ENCODE assay signal across 15 cellular contexts in genomic region chr7:97034213-97034852, GRCh38. TPM values are rescaled to one million over a fixed set of nuclear protein-coding genes. Genes with fewer than 3 reads are reported as not detected.
"Had no signal": no experiment of that assay in that cellular context is flagged by ENCODE, and none has a peak within 500 bp of the region (broad histone marks: within the 10 kb centered on the region; RNA-seq: fewer than 3 reads in every experiment).

No MANE protein-coding gene starts in this region.

RNA-seq across cellular contexts. Expression of gene DLX5, which starts 9.7 kb away (rescaled TPM):
- total RNA-seq: activated B cell treated with CpG ODN at 0.5 μM for 24 hours; activated CD4-positive, alpha-beta memory T cell treated with anti-CD3 and anti-CD28 coated beads for 36 hours; activated CD4-positive, alpha-beta memory T cell treated with anti-CD3 and anti-CD28 coated beads, Interleukin-2, amount 10 ng/mL, durations not matched to agents 7 days and 5 days; activated CD4-positive, alpha-beta T cell treated with anti-CD3 and anti-CD28 coated beads for 36 hours; activated CD4-positive, alpha-beta T cell treated with anti-CD3 and anti-CD28 coated beads, Interleukin-2, amount 10 ng/mL, durations not matched to agents 24 days and 14 days; activated CD4-positive, alpha-beta T cell treated with anti-CD3 and anti-CD28 coated beads, Interleukin-2, amount 10 ng/mL, durations not matched to agents 7 days and 5 days; activated CD8-positive, alpha-beta memory T cell treated with anti-CD3 and anti-CD28 coated beads for 36 hours; activated CD8-positive, alpha-beta memory T cell treated with anti-CD3 and anti-CD28 coated beads, Interleukin-2, amount 10 ng/mL, durations not matched to agents 7 days and 5 days; activated CD8-positive, alpha-beta T cell treated with anti-CD3 and anti-CD28 coated beads for 36 hours; activated CD8-positive, alpha-beta T cell treated with anti-CD3 and anti-CD28 coated beads, Interleukin-2, amount 10 ng/mL, durations not matched to agents 7 days and 5 days; T-cell; T-helper 1 cell treated with Interleukin-12 subunit alpha and Interleukin-12 subunit beta and Interleukin-4 antibody, amounts not matched to agents 30 ng/mL and 1 ng/mL, for 36 hours; T-helper 17 cell; T-helper 2 cell treated with Interferon-gamma antibody and Interleukin-4, amounts not matched to agents 100 ng/mL and 5 ng/mL, for 36 hours; WTC11 had no signal

RNA-seq across cellular contexts. Expression of gene DLX6, which starts 29.0 kb away (rescaled TPM):
- total RNA-seq: activated B cell treated with CpG ODN at 0.5 μM for 24 hours; activated CD4-positive, alpha-beta memory T cell treated with anti-CD3 and anti-CD28 coated beads for 36 hours; activated CD4-positive, alpha-beta memory T cell treated with anti-CD3 and anti-CD28 coated beads, Interleukin-2, amount 10 ng/mL, durations not matched to agents 7 days and 5 days; activated CD4-positive, alpha-beta T cell treated with anti-CD3 and anti-CD28 coated beads for 36 hours; activated CD4-positive, alpha-beta T cell treated with anti-CD3 and anti-CD28 coated beads, Interleukin-2, amount 10 ng/mL, durations not matched to agents 24 days and 14 days; activated CD4-positive, alpha-beta T cell treated with anti-CD3 and anti-CD28 coated beads, Interleukin-2, amount 10 ng/mL, durations not matched to agents 7 days and 5 days; activated CD8-positive, alpha-beta memory T cell treated with anti-CD3 and anti-CD28 coated beads for 36 hours; activated CD8-positive, alpha-beta memory T cell treated with anti-CD3 and anti-CD28 coated beads, Interleukin-2, amount 10 ng/mL, durations not matched to agents 7 days and 5 days; activated CD8-positive, alpha-beta T cell treated with anti-CD3 and anti-CD28 coated beads for 36 hours; activated CD8-positive, alpha-beta T cell treated with anti-CD3 and anti-CD28 coated beads, Interleukin-2, amount 10 ng/mL, durations not matched to agents 7 days and 5 days; T-cell; T-helper 1 cell treated with Interleukin-12 subunit alpha and Interleukin-12 subunit beta and Interleukin-4 antibody, amounts not matched to agents 30 ng/mL and 1 ng/mL, for 36 hours; T-helper 17 cell; T-helper 2 cell treated with Interferon-gamma antibody and Interleukin-4, amounts not matched to agents 100 ng/mL and 5 ng/mL, for 36 hours had no signal
